14 cellular contexts compared by ENCODE assay signal in the genomic region with DNA sequence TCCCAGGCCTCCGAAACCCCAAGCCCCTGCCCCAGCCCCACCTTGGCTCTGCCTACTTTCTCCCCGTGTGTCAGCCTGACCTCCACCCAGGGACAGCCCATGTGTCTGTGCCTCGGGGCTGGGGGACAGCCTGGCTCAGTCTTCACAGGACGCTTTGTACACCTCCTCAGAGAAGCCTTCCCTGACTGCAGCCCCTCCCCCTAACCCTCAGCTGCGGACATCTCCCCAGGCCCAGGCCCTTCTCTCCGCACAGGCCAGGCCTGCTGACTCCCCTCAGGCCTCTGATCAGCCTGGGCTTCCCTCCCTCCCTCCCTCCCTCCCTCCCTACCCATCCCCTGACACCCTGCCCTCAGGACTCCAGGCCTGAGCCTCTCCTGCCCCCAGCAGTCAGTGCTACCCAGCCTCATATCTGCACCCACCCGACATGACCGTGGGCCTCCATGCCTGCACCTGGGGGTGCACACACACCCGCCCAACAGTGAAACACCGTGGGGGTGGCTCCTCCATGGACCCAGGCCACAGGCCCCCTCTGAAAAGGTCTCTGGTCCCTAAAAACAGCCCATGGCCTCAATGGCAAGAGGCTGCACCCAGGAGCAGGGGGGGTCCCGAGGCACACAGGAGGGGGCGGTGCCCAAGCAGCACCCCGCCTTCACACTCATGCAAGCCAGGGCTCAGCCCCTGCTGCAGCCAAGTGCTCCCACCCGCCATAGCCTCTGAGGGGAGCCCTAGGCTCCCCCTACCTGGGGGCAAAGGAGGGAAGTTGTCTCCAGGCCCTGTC. TPM values are rescaled to one million over a fixed set of nuclear protein-coding genes. Genes with fewer than 3 reads are reported as not detected.
DNase-seq lines count a peak whose midpoint lies in the region; ATAC-seq and TF ChIP-seq lines count a peak whose summit lies in the region.
"Had no signal": no experiment of that assay in that cellular context is flagged by ENCODE, and none has a peak within 500 bp of the region (broad histone marks: within the 10 kb centered on the region; RNA-seq: fewer than 3 reads in every experiment).

No MANE protein-coding gene starts in this region.

- H3K36me3 Mint-ChIP-seq in nephron progenitor cell (ENCODE audit: low read depth): peaks cover 11% of the 10 kb centered on the region

- H3K27me3 ChIP-seq in gastroesophageal sphincter: no peaks in the 10 kb centered on the region

- WGBS in gastroesophageal sphincter (ENCODE audit: low coverage in 1 of 2), 2 donors: 72% methylated on average over 2 of the region's 14 CpGs; no CpG with 5 or more reads in 1 of the 2 donors

- H3K4me3 Mint-ChIP-seq in nephron progenitor cell: peak overlapping the region; percentile 36
- H3K4me3 Mint-ChIP-seq: CD8-positive, alpha-beta memory T cell had no signal

- no peaks in the 10 kb centered on the region for H3K9me3 ChIP-seq in gastroesophageal sphincter

- DNase-seq in Right ventricle myocardium inferior (ENCODE audit: missing footprints) (peak; percentile 62), cardiac septum (ENCODE audit: low spot score) (no peak), nephron progenitor cell (no peak), posterior cingulate gyrus (no peak), NCI-H1105 treated with DMSO at 0.1 percent for 48 hours (lab: John Stamatoyannopoulos, UW) (no peak), NCI-H1694 treated with DMSO at 0.1 percent for 48 hours (lab: John Stamatoyannopoulos, UW) (no peak)
- DNase-seq in activated CD4-positive, alpha-beta T cell treated with anti-CD3 and anti-CD28 coated beads, Interleukin-2, amount 50 U/mL, for 4 hours: no peak
- DNase-seq: amniotic stem cell; CD8-positive, alpha-beta memory T cell; KG1; NCI-H1417; NCI-H524 treated with DMSO at 0.1 percent for 48 hours; stimulated activated CD4-positive, alpha-beta T cell treated with anti-CD3 and anti-CD28 coated beads, Interleukin-1b, Interleukin-23, amount 100 ng/mL, for 48 hours had no signal

- intact Hi-C loops in Right ventricle myocardium inferior (cut with DNase I) (no loop called here), cardiac septum (cut with DNase I) (no loop called here), posterior cingulate gyrus (cut with DNase I) (no loop called here)

- H3K9me3 Mint-ChIP-seq in nephron progenitor cell: peaks cover 7% of the 10 kb centered on the region
- H3K9me3 Mint-ChIP-seq: CD8-positive, alpha-beta memory T cell had no signal

- TF ChIP-seq CTCF in gastroesophageal sphincter (IDR thresholded peaks at IDR 0.05) (no peak), nephron progenitor cell (IDR thresholded peaks at IDR 0.05) (no peak)

- H3K36me3 ChIP-seq in gastroesophageal sphincter: peaks cover 0 to 29% of the 10 kb centered on the region in 2 donors

- H3K4me1 Mint-ChIP-seq in nephron progenitor cell: peaks cover 43% of the 10 kb centered on the region
- H3K4me1 Mint-ChIP-seq: CD8-positive, alpha-beta memory T cell had no signal

- no peak overlapping the region for H3K27ac Mint-ChIP-seq in nephron progenitor cell
- H3K27ac Mint-ChIP-seq: CD8-positive, alpha-beta memory T cell had no signal

- no peak for TF ChIP-seq POLR2A in gastroesophageal sphincter (IDR thresholded peaks at IDR 0.05)

- no peaks in the 10 kb centered on the region for H3K27me3 Mint-ChIP-seq in nephron progenitor cell (ENCODE audit: low read depth, poor library complexity)
- H3K27me3 Mint-ChIP-seq: CD8-positive, alpha-beta memory T cell had no signal

- peak overlapping the region; percentile 64 to 94 (median 90) for H3K27ac ChIP-seq in gastroesophageal sphincter

- no peak overlapping the region for H3K4me3 ChIP-seq in gastroesophageal sphincter

- TF ChIP-seq EP300 in gastroesophageal sphincter (IDR thresholded peaks at IDR 0.05): no peak

- ATAC-seq in Right ventricle myocardium inferior (no peak), gastroesophageal sphincter (no peak)

- peaks cover 7 to 86% (median 63%) of the 10 kb centered on the region in 3 donors for H3K4me1 ChIP-seq in gastroesophageal sphincter

RNA-seq across cellular contexts. Expression of a gene that starts 12.9 kb away (rescaled TPM):
- total RNA-seq in Right ventricle myocardium inferior (89.3 TPM), cardiac septum (101 TPM), gastroesophageal sphincter (100 to 1,000 TPM in 3 of 4 donors, 10 to 100 TPM in 1; 58.6 to 259 (median 172) TPM)

RNA-seq across cellular contexts. Expression of a gene that starts 32.7 kb away (rescaled TPM):
- total RNA-seq in Right ventricle myocardium inferior (782 TPM), cardiac septum (466 TPM), gastroesophageal sphincter (1,000 to 10,000 TPM in 3 of 4 donors, 100 to 1,000 TPM in 1; 383 to 2,881 (median 2,372) TPM)

RNA-seq across cellular contexts. Expression of a gene that starts 51.4 kb away (rescaled TPM):
- total RNA-seq in Right ventricle myocardium inferior (73.9 TPM), cardiac septum (79.9 TPM), gastroesophageal sphincter (100 to 1,000 TPM; 131 to 182 (median 151) TPM)

RNA-seq across cellular contexts. Expression of a gene that starts 52.9 kb away (rescaled TPM):
- total RNA-seq in Right ventricle myocardium inferior: 18.1 TPM
- 10.7 TPM for total RNA-seq in cardiac septum
- 1 to 10 TPM; 2.7 to 9.8 (median 3.8) TPM for total RNA-seq in gastroesophageal sphincter
